Comparison of ENCODE assay signal across 8 cellular contexts in the genomic region with DNA sequence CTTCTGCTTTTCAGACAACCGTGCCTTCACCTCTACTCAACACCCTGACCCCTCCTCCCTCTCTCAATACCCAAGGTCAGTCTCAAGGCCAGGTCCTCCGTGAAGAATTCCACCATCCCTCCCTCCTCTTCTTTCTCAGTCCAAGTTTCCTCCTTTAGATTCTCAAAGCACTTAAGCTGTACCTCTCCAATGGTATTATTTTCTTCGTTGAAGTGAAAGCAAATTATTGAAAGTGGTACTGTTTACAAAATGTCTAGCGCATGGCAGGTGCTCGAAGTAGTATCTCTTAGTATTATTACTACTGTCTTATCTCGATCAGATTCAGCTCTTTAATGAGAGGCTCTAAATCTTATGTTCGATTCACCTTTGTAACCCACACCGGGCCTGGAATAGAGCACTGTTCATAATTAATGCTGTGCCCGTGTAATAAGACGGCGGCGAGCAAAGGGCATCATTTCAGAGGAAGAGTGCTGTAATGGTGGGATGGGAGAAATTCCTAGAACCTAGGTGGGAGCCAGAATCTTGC. TPM values are rescaled to one million over a fixed set of nuclear protein-coding genes. Genes with fewer than 3 reads are reported as not detected.
A peak's percentile ranks its signal among the peaks of the same experiment; 100 is the strongest.
DNase-seq lines count a peak whose midpoint lies in the region; ATAC-seq and TF ChIP-seq lines count a peak whose summit lies in the region.

No MANE protein-coding gene starts in this region.

- H3K27me3 ChIP-seq in esophagus muscularis mucosa: no peaks in the 10 kb centered on the region
- H3K27me3 ChIP-seq in prostate gland (replicated peaks; ENCODE audit: insufficient read depth): no peaks in the 10 kb centered on the region

- no peaks in the 10 kb centered on the region for H3K36me3 ChIP-seq in esophagus muscularis mucosa
- no peaks in the 10 kb centered on the region for H3K36me3 ChIP-seq in prostate gland

- no peaks in the 10 kb centered on the region for H3K9me3 ChIP-seq in esophagus muscularis mucosa
- H3K9me3 ChIP-seq in prostate gland: no peaks in the 10 kb centered on the region

- no peak for TF ChIP-seq CTCF in esophagus muscularis mucosa (IDR thresholded peaks at IDR 0.05)
- TF ChIP-seq CTCF in prostate gland (IDR thresholded peaks at IDR 0.05): no peak

- WGBS in esophagus muscularis mucosa: 27% methylated on average over 12 of the region's 12 CpGs
- WGBS in prostate gland: 13% methylated on average over 12 of the region's 12 CpGs

- peak overlapping the region; percentile 84 to 91 (median 86) for H3K4me3 ChIP-seq in esophagus muscularis mucosa
- peak overlapping the region; percentile 83 to 87 for H3K4me3 ChIP-seq in prostate gland

- ATAC-seq in GM18502 (IDR thresholded peaks at IDR 0.05; ENCODE audit: poor library complexity, unreplicated experiment): peak; percentile 3
- ATAC-seq in HG03045 (IDR thresholded peaks at IDR 0.05; ENCODE audit: unreplicated experiment): no peak
- no peak for ATAC-seq in HG03280 (IDR thresholded peaks at IDR 0.05; ENCODE audit: unreplicated experiment)
- no peak for ATAC-seq in HG02571 (IDR thresholded peaks at IDR 0.05; ENCODE audit: unreplicated experiment)

- no peak for TF ChIP-seq EP300 in esophagus muscularis mucosa (IDR thresholded peaks at IDR 0.05)

- H3K27ac ChIP-seq in esophagus muscularis mucosa (replicated peaks in 1 of 4) (peak overlapping the region; percentile 85 to 95 (median 88)), prostate gland (peak overlapping the region; percentile 87 to 92)

- no peak for DNase-seq in esophagus muscularis mucosa (ENCODE audit: extremely low spot score)
- no peak for DNase-seq in prostate gland (ENCODE audit: low spot score)
- DNase-seq in NCI-H2081 treated with DMSO at 0.1 percent for 48 hours (lab: John Stamatoyannopoulos, UW): no peak

- intact Hi-C loops in esophagus muscularis mucosa (cut with DNase I): no loop called here
- intact Hi-C loops in prostate gland (cut with DNase I): no loop called here

- TF ChIP-seq POLR2A in esophagus muscularis mucosa (IDR thresholded peaks at IDR 0.05; ENCODE audit: low read depth) (no peak), prostate gland (IDR thresholded peaks at IDR 0.05) (no peak)

- peaks cover 17 to 45% (median 35%) of the 10 kb centered on the region in 4 donors for H3K4me1 ChIP-seq in esophagus muscularis mucosa
- H3K4me1 ChIP-seq in prostate gland (replicated peaks): peaks cover 12% of the 10 kb centered on the region

TF ChIP-seq in PFSK-1, 5 proteins besides CTCF, POLR2A, EP300 and RAD21:
- no peak for TF ChIP-seq POLR2AphosphoS5 (IDR thresholded peaks at IDR 0.05; ENCODE audit: low read depth, low read length)
- TF ChIP-seq TAF1 (IDR thresholded peaks at IDR 0.05; ENCODE audit: borderline replicate concordance, insufficient read depth, low read length): peak; percentile 4; the same call in 1 of the 2 replicates
- no peak for TF ChIP-seq SIN3A (IDR thresholded peaks at IDR 0.05; ENCODE audit: borderline replicate concordance, insufficient read depth, low read length)

RNA-seq across cellular contexts. Expression of a gene that starts 0.6 kb away (rescaled TPM):
- polyA plus RNA-seq in PFSK-1 (2012; ENCODE audit: insufficient read length, low read depth): 15.3 TPM
- total RNA-seq in esophagus muscularis mucosa (10 to 100 TPM; 31.5 to 37.4 (median 35.5) TPM), prostate gland (10 to 100 TPM; 45.6 to 50.6 TPM)

RNA-seq across cellular contexts. Expression of a gene that starts 36.9 kb away (rescaled TPM):
- polyA plus RNA-seq in PFSK-1 (2012; ENCODE audit: insufficient read length, low read depth): 143 TPM
- 10 to 100 TPM; 12.8 to 19.4 (median 18.6) TPM for total RNA-seq in esophagus muscularis mucosa
- 10 to 100 TPM; 21.8 to 28.2 TPM for total RNA-seq in prostate gland
